In the genomic region with DNA sequence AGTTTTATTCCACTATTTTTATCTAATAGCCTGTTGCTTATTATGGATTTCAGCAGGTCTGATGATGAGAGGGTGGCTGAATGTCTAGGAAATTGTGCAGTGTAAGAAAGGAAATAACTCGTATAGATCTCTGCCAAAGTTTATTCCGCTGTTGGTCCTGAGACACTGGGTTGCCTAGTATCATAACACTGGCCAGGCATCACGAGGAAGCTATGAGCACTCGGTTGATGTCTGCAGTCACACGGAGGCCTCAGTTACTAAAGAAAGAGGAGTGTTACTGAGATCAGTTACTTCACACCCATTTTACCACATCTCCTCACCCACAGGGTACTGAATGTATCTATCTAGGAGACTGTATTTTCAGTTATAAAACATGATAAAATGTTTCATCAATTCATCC, we compare ENCODE assay signal across 23 cellular contexts. TPM values are rescaled to one million over a fixed set of nuclear protein-coding genes. Genes with fewer than 3 reads are reported as not detected.
"Had no signal": no experiment of that assay in that cellular context is flagged by ENCODE, and none has a peak within 500 bp of the region (broad histone marks: within the 10 kb centered on the region; RNA-seq: fewer than 3 reads in every experiment).

No MANE protein-coding gene starts in this region.

- H3K4me1 ChIP-seq: ascending aorta had no signal

- ATAC-seq: activated CD8-positive, alpha-beta T cell treated with anti-CD3 and anti-CD28 coated beads for 36 hours; body of pancreas; PC-3; T-helper 17 cell had no signal

- H3K36me3 ChIP-seq: ascending aorta, MG63 had no signal

- DNase-seq: activated CD4-positive, alpha-beta T cell treated with anti-CD3 and anti-CD28 coated beads for 4 hours; activated CD8-positive, alpha-beta memory T cell treated with anti-CD3 and anti-CD28 coated beads, Interleukin-2, amount 50 U/mL, for 4 hours; activated CD8-positive, alpha-beta T cell treated with anti-CD3 and anti-CD28 coated beads for 36 hours; activated naive CD4-positive, alpha-beta T cell treated with anti-CD3 and anti-CD28 coated beads, Interleukin-2, amount 50 U/mL, for 16 hours; activated T-cell treated with anti-CD3 and anti-CD28 coated beads, Interleukin-2, amount 50 U/mL, for 1 hour; body of pancreas; MG63; MV-4-11; NCI-H1092 treated with DMSO at 0.1 percent for 48 hours; NCI-H1417 treated with DMSO at 0.1 percent for 48 hours; NCI-H1694; NCI-H2029; NCI-H345; NCI-H510A; NCI-H526 treated with DMSO at 0.1 percent for 48 hours; PC-3; SIG-M5; T-helper 17 cell; T1000 had no signal

- H3K27me3 ChIP-seq: ascending aorta, body of pancreas, MG63 had no signal

- H3K9me3 Mint-ChIP-seq: activated CD8-positive, alpha-beta T cell treated with anti-CD3 and anti-CD28 coated beads for 36 hours; central memory CD8-positive, alpha-beta T cell had no signal

- H3K27ac Mint-ChIP-seq: activated CD8-positive, alpha-beta T cell treated with anti-CD3 and anti-CD28 coated beads for 36 hours; T-helper 17 cell had no signal

- H3K9me3 ChIP-seq: ascending aorta, body of pancreas, MG63 had no signal

- H3K27ac ChIP-seq: ascending aorta, body of pancreas had no signal

- H3K4me3 ChIP-seq: ascending aorta, body of pancreas, MG63 had no signal

- FAIRE-seq: bronchial epithelial cell, TTC549 had no signal

RNA-seq across cellular contexts. Expression of a gene that starts 21.9 kb away (rescaled TPM):
- total RNA-seq: activated CD8-positive, alpha-beta T cell treated with anti-CD3 and anti-CD28 coated beads for 36 hours had no signal
